ENCODE assay signal across 1 cellular context in the genomic region with DNA sequence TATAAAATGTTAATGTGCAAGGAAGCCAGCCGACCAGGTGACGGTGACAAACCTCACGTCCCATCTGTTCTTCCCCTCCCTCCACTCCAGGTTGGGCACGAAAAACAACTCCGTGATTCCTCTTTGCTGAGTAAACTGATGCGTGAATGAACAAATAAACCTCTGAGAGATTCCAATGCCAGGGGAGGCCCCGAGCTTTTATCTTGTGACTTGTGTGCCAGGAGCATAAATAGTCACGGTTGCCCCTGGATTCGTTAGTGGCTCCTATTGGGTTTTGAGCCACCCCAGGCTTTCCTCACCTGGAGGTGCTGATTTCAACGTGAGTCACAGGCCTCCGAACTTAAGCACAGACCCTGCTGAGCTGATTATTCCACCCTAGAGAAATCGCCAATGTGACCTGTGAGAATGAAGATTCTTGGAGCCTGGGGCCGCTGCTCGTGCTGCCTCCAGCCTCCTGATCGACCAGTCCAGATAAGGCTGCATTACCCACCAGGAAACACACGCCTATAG.
A peak's percentile ranks its signal among the peaks of the same experiment; 100 is the strongest.
TF ChIP-seq lines count a peak whose summit lies in the region.

No MANE protein-coding gene starts in this region.

TF ChIP-seq in GM23338, 12 proteins besides CTCF, POLR2A, EP300 and RAD21 (continued from another document):
- TF ChIP-seq, protein P1, sequence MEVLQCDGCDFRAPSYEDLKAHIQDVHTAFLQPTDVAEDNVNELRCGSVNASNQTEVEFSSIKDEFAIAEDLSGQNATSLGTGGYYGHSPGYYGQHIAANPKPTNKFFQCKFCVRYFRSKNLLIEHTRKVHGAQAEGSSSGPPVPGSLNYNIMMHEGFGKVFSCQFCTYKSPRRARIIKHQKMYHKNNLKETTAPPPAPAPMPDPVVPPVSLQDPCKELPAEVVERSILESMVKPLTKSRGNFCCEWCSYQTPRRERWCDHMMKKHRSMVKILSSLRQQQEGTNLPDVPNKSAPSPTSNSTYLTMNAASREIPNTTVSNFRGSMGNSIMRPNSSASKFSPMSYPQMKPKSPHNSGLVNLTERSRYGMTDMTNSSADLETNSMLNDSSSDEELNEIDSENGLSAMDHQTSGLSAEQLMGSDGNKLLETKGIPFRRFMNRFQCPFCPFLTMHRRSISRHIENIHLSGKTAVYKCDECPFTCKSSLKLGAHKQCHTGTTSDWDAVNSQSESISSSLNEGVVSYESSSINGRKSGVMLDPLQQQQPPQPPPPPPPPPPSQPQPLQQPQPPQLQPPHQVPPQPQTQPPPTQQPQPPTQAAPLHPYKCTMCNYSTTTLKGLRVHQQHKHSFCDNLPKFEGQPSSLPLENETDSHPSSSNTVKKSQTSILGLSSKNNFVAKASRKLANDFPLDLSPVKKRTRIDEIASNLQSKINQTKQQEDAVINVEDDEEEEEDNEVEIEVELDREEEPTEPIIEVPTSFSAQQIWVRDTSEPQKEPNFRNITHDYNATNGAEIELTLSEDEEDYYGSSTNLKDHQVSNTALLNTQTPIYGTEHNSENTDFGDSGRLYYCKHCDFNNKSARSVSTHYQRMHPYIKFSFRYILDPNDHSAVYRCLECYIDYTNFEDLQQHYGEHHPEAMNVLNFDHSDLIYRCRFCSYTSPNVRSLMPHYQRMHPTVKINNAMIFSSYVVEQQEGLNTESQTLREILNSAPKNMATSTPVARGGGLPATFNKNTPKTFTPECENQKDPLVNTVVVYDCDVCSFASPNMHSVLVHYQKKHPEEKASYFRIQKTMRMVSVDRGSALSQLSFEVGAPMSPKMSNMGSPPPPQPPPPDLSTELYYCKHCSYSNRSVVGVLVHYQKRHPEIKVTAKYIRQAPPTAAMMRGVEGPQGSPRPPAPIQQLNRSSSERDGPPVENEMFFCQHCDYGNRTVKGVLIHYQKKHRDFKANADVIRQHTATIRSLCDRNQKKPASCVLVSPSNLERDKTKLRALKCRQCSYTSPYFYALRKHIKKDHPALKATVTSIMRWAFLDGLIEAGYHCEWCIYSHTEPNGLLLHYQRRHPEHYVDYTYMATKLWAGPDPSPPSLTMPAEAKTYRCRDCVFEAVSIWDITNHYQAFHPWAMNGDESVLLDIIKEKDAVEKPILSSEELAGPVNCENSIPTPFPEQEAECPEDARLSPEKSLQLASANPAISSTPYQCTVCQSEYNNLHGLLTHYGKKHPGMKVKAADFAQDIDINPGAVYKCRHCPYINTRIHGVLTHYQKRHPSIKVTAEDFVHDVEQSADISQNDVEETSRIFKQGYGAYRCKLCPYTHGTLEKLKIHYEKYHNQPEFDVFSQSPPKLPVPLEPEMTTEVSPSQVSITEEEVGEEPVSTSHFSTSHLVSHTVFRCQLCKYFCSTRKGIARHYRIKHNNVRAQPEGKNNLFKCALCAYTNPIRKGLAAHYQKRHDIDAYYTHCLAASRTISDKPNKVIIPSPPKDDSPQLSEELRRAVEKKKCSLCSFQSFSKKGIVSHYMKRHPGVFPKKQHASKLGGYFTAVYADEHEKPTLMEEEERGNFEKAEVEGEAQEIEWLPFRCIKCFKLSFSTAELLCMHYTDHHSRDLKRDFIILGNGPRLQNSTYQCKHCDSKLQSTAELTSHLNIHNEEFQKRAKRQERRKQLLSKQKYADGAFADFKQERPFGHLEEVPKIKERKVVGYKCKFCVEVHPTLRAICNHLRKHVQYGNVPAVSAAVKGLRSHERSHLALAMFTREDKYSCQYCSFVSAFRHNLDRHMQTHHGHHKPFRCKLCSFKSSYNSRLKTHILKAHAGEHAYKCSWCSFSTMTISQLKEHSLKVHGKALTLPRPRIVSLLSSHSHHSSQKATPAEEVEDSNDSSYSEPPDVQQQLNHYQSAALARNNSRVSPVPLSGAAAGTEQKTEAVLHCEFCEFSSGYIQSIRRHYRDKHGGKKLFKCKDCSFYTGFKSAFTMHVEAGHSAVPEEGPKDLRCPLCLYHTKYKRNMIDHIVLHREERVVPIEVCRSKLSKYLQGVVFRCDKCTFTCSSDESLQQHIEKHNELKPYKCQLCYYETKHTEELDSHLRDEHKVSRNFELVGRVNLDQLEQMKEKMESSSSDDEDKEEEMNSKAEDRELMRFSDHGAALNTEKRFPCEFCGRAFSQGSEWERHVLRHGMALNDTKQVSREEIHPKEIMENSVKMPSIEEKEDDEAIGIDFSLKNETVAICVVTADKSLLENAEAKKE (CRISPR knock-in tag; IDR thresholded peaks at IDR 0.05), result no peak
- TF ChIP-seq, protein P2, sequence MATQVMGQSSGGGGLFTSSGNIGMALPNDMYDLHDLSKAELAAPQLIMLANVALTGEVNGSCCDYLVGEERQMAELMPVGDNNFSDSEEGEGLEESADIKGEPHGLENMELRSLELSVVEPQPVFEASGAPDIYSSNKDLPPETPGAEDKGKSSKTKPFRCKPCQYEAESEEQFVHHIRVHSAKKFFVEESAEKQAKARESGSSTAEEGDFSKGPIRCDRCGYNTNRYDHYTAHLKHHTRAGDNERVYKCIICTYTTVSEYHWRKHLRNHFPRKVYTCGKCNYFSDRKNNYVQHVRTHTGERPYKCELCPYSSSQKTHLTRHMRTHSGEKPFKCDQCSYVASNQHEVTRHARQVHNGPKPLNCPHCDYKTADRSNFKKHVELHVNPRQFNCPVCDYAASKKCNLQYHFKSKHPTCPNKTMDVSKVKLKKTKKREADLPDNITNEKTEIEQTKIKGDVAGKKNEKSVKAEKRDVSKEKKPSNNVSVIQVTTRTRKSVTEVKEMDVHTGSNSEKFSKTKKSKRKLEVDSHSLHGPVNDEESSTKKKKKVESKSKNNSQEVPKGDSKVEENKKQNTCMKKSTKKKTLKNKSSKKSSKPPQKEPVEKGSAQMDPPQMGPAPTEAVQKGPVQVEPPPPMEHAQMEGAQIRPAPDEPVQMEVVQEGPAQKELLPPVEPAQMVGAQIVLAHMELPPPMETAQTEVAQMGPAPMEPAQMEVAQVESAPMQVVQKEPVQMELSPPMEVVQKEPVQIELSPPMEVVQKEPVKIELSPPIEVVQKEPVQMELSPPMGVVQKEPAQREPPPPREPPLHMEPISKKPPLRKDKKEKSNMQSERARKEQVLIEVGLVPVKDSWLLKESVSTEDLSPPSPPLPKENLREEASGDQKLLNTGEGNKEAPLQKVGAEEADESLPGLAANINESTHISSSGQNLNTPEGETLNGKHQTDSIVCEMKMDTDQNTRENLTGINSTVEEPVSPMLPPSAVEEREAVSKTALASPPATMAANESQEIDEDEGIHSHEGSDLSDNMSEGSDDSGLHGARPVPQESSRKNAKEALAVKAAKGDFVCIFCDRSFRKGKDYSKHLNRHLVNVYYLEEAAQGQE (IDR thresholded peaks at IDR 0.05; ENCODE audit: unreplicated experiment), result peak; percentile 11
- TF ChIP-seq EZH2phosphoT487 (IDR thresholded peaks at IDR 0.05; ENCODE audit: unreplicated experiment), result no peak
